ENCODE assay signal across 16 cellular contexts in the genomic region with DNA sequence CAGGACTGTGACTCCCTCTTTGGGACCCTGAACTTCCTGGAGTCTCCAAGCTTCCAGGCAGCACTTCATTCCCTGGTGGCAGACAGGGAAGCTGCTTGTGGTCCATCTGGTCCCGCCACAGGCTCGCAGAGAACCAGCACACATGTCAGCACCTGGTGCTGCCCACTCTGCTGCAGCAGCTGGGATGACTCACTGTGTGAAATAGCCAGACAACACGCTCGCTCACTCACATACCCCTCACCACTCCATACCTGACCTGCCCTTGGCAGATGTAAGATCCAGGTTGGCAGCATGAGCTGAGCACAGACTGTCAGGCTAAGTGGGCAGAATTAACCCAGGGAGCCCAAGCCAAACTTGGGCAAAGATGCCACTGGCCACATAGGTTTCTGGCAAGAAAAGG.
DNase-seq lines count a peak whose midpoint lies in the region; ATAC-seq and TF ChIP-seq lines count a peak whose summit lies in the region.
"Had no signal": no experiment of that assay in that cellular context is flagged by ENCODE, and none has a peak within 500 bp of the region (broad histone marks: within the 10 kb centered on the region; RNA-seq: fewer than 3 reads in every experiment).

No MANE protein-coding gene starts in this region.

- no peak for TF ChIP-seq POLR2A in tibial nerve (IDR thresholded peaks at IDR 0.05)

- DNase-seq in LHCN-M2 (ENCODE audit: low read depth), result peak; percentile 54
- peak; percentile 73 for DNase-seq in epithelial cell of esophagus (ENCODE audit: low read depth)
- DNase-seq in myocyte (ENCODE audit: low read depth), result peak; percentile 86
- DNase-seq in GM13977 (ENCODE audit: low spot score), result no peak
- no peak for DNase-seq in tibial nerve (ENCODE audit: low spot score in 2 of 2)
- DNase-seq in activated naive CD4-positive, alpha-beta T cell treated with anti-CD3 and anti-CD28 coated beads, Interleukin-2, amount 50 U/mL, for 16 hours, result no peak
- DNase-seq: C1 segment of cervical spinal cord; CD8-positive, alpha-beta memory T cell; DND-41; NCI-H1105; NCI-H1694; NCI-H510A; NCI-H748 treated with DMSO at 0.1 percent for 48 hours; RPMI8226 had no signal

- TF ChIP-seq EP300 in tibial nerve (IDR thresholded peaks at IDR 0.05), result no peak

- no peaks in the 10 kb centered on the region for H3K9me3 ChIP-seq in tibial nerve

- WGBS in tibial nerve, 2 donors, result 92 to 100% methylated on average over 2 to 4 of the region's 4 CpGs

- H3K4me1 ChIP-seq in tibial nerve, result no peaks in the 10 kb centered on the region

- no peaks in the 10 kb centered on the region for H3K27me3 ChIP-seq in tibial nerve

- TF ChIP-seq CTCF in epithelial cell of esophagus (IDR thresholded peaks at IDR 0.05; ENCODE audit: insufficient read depth, low read depth, low read length, missing control alignments) (no peak), GM13977 (IDR thresholded peaks at IDR 0.05; ENCODE audit: extremely low read depth, insufficient read depth, missing control alignments) (no peak), tibial nerve (IDR thresholded peaks at IDR 0.05) (no peak)

- in situ Hi-C loops in GM13977 (cut with MboI; ENCODE audit: low pct_unique_long_range_greater_than_20kb, low sequenced_read_pairs, unreplicated experiment), result no loop called here

- ATAC-seq in GM18868 (IDR thresholded peaks at IDR 0.05; ENCODE audit: unreplicated experiment), result no peak
- ATAC-seq: GM23338 had no signal

- no peaks in the 10 kb centered on the region for H3K36me3 ChIP-seq in tibial nerve

- H3K4me3 ChIP-seq in epithelial cell of esophagus (ENCODE audit: low read length), result no peak overlapping the region
- no peak overlapping the region for H3K4me3 ChIP-seq in tibial nerve
- H3K4me3 ChIP-seq: GM23338 had no signal

- no peak overlapping the region for H3K27ac ChIP-seq in tibial nerve

Comparison
In these comparisons a context has a peak if more than half of its experiments do, and no peak if none do; other contexts are left out.
1. DNase-seq: peak in LHCN-M2 (single experiment), epithelial cell of esophagus (single experiment) and myocyte (single experiment); none in GM13977 (single experiment), tibial nerve (0 of 2) and activated naive CD4-positive, alpha-beta T cell treated with anti-CD3 and anti-CD28 coated beads, Interleukin-2, amount 50 U/mL, for 16 hours (single experiment).